ENCODE assay signal across 23 cellular contexts in genomic region chr18:27606851-27607250, GRCh38.
DNase-seq lines count a peak whose midpoint lies in the region; ATAC-seq and TF ChIP-seq lines count a peak whose summit lies in the region.
"Had no signal": no experiment of that assay in that cellular context is flagged by ENCODE, and none has a peak within 500 bp of the region (broad histone marks: within the 10 kb centered on the region; RNA-seq: fewer than 3 reads in every experiment).

No MANE protein-coding gene starts in this region.

- H3K27ac ChIP-seq in WERI-Rb-1: peak overlapping the region; percentile 56
- H3K27ac ChIP-seq: 22Rv1; A549; BLaER1 treated with 17β-estradiol and CSF1 and Interleukin-3, amounts not matched to agents 10 nM and 100 nM; C4-2B had no signal

- DNase-seq in NCI-H82 (lab: John Stamatoyannopoulos, UW) (peak; percentile 61), NCI-H82 treated with DMSO at 0.1 percent for 48 hours (lab: John Stamatoyannopoulos, UW; ENCODE audit: unreplicated experiment) (no peak), WERI-Rb-1 (peak; percentile 49), left kidney (ENCODE audit: low read depth, low spot score) (peak; percentile 93)
- DNase-seq: AML-193; CD4-positive, alpha-beta T cell; CD8-positive, alpha-beta T cell; COR-L47; DMS 273 treated with DMSO at 0.1 percent for 48 hours; DMS153; DMS53; DMS79; DND-41; EL; GDM1 had no signal

- no peak overlapping the region for H3K4me3 ChIP-seq in WERI-Rb-1 (ENCODE audit: low read depth, low read length)
- H3K4me3 ChIP-seq: A549; BLaER1 treated with 17β-estradiol and CSF1 and Interleukin-3, amounts not matched to agents 10 nM and 100 nM; GM12878 had no signal

- ATAC-seq in GM21390 (IDR thresholded peaks at IDR 0.05; ENCODE audit: unreplicated experiment) (no peak), HG03469 (IDR thresholded peaks at IDR 0.05; ENCODE audit: unreplicated experiment) (no peak), HG03280 (IDR thresholded peaks at IDR 0.05; ENCODE audit: unreplicated experiment) (no peak)
- ATAC-seq: A549; CD8-positive, alpha-beta T cell; GM12878 had no signal

- TF ChIP-seq CTCF in WERI-Rb-1 (IDR thresholded peaks at IDR 0.05; ENCODE audit: low read depth, low read length): no peak

- no peaks in the 10 kb centered on the region for H3K36me3 ChIP-seq in WERI-Rb-1
- H3K36me3 ChIP-seq: BLaER1 treated with 17β-estradiol and CSF1 and Interleukin-3, amounts not matched to agents 10 nM and 100 nM had no signal

- no peaks in the 10 kb centered on the region for H3K9me3 ChIP-seq in WERI-Rb-1 (ENCODE audit: severe bottlenecking)
- H3K9me3 ChIP-seq: A549; BLaER1 treated with 17β-estradiol and CSF1 and Interleukin-3, amounts not matched to agents 10 nM and 100 nM had no signal

- H3K27me3 ChIP-seq in WERI-Rb-1 (ENCODE audit: insufficient read depth, low read depth, severe bottlenecking): no peaks in the 10 kb centered on the region
- H3K27me3 ChIP-seq: BLaER1 treated with 17β-estradiol and CSF1 and Interleukin-3, amounts not matched to agents 10 nM and 100 nM had no signal
